8 cellular contexts compared by ENCODE assay signal in genomic region chr14:99481745-99482099, GRCh38. TPM values are rescaled to one million over a fixed set of nuclear protein-coding genes. Genes with fewer than 3 reads are reported as not detected.
DNase-seq lines count a peak whose midpoint lies in the region; ATAC-seq and TF ChIP-seq lines count a peak whose summit lies in the region.

No MANE protein-coding gene starts in this region.

- DNase-seq in CD14-positive monocyte (ENCODE audit: low spot score) = no peak
- peak; percentile 31 for DNase-seq in HFFc6
- DNase-seq in activated CD4-positive, alpha-beta T cell treated with anti-CD3 and anti-CD28 coated beads, Interleukin-2, amount 10 ng/mL, durations not matched to agents 24 days and 14 days = no peak
- DNase-seq in fibroblast of villous mesenchyme (ENCODE audit: low read depth) = peak; percentile 64
- peak; percentile 17 for DNase-seq in retina
- DNase-seq in posterior cingulate gyrus = no peak
- DNase-seq in HPDE6-E6E7 (ENCODE audit: extremely low spot score) = no peak

- TF ChIP-seq CTCF in CD14-positive monocyte (IDR thresholded peaks at IDR 0.05) (no peak), HFFc6 (IDR thresholded peaks at IDR 0.05) (no peak), fibroblast of villous mesenchyme (IDR thresholded peaks at IDR 0.05; ENCODE audit: insufficient read depth, low read depth, low read length) (peak; percentile 4)

- ATAC-seq in GM19463 (IDR thresholded peaks at IDR 0.05; ENCODE audit: unreplicated experiment) = no peak

- H3K27ac Mint-ChIP-seq in CD14-positive monocyte = peak overlapping the region; percentile 97 to 99 (median 98)
- H3K27ac Mint-ChIP-seq in HFFc6 = peak overlapping the region; percentile 99
- H3K27ac Mint-ChIP-seq in activated CD4-positive, alpha-beta T cell treated with anti-CD3 and anti-CD28 coated beads, Interleukin-2, amount 10 ng/mL, durations not matched to agents 24 days and 14 days = peak overlapping the region; percentile 98

- H3K36me3 Mint-ChIP-seq in CD14-positive monocyte = no peaks in the 10 kb centered on the region
- H3K36me3 Mint-ChIP-seq in HFFc6 (ENCODE audit: low read depth) = peaks cover 10% of the 10 kb centered on the region; the same call in 1 of the 2 replicates
- peaks cover 4% of the 10 kb centered on the region for H3K36me3 Mint-ChIP-seq in activated CD4-positive, alpha-beta T cell treated with anti-CD3 and anti-CD28 coated beads, Interleukin-2, amount 10 ng/mL, durations not matched to agents 24 days and 14 days (ENCODE audit: low read depth)

- H3K27me3 Mint-ChIP-seq in CD14-positive monocyte (ENCODE audit: low read depth in 3 of 3) = peaks cover 0 to 2% (median 0%) of the 10 kb centered on the region in 3 donors
- peaks cover 7% of the 10 kb centered on the region; the same call in 1 of the 2 replicates for H3K27me3 Mint-ChIP-seq in HFFc6 (ENCODE audit: insufficient read depth)
- no peaks in the 10 kb centered on the region for H3K27me3 Mint-ChIP-seq in activated CD4-positive, alpha-beta T cell treated with anti-CD3 and anti-CD28 coated beads, Interleukin-2, amount 10 ng/mL, durations not matched to agents 24 days and 14 days

- H3K9me3 Mint-ChIP-seq in CD14-positive monocyte (no peaks in the 10 kb centered on the region), HFFc6 (no peaks in the 10 kb centered on the region)
- no peaks in the 10 kb centered on the region for H3K9me3 Mint-ChIP-seq in activated CD4-positive, alpha-beta T cell treated with anti-CD3 and anti-CD28 coated beads, Interleukin-2, amount 10 ng/mL, durations not matched to agents 24 days and 14 days

- H3K4me3 Mint-ChIP-seq in CD14-positive monocyte (peak overlapping the region; percentile 95 to 97), HFFc6 (peak overlapping the region; percentile 99)
- H3K4me3 Mint-ChIP-seq in activated CD4-positive, alpha-beta T cell treated with anti-CD3 and anti-CD28 coated beads, Interleukin-2, amount 10 ng/mL, durations not matched to agents 24 days and 14 days = peak overlapping the region; percentile 98

- intact Hi-C loops in CD14-positive monocyte (cut with micrococcal nuclease) (loop anchor here in 1 of 2 donors (5.0 kb wide), 1 partner anchor 201 kb away; the partner anchor contains the start of gene CYP46A1), posterior cingulate gyrus (cut with DNase I) (no loop called here)
- intact Hi-C loops in activated CD4-positive, alpha-beta T cell treated with anti-CD3 and anti-CD28 coated beads, Interleukin-2, amount 10 ng/mL, durations not matched to agents 24 days and 14 days (cut with micrococcal nuclease) = loop anchor here (1.0 to 2.0 kb wide), 3 partner anchors 123 to 757 kb away; partner anchors contain the start of genes BCL11B, CCDC85C and YY1

- H3K4me1 Mint-ChIP-seq in CD14-positive monocyte = peaks cover 50% of the 10 kb centered on the region
- H3K4me1 Mint-ChIP-seq in HFFc6 (ENCODE audit: low read depth) = peaks cover 66% of the 10 kb centered on the region
- H3K4me1 Mint-ChIP-seq in activated CD4-positive, alpha-beta T cell treated with anti-CD3 and anti-CD28 coated beads, Interleukin-2, amount 10 ng/mL, durations not matched to agents 24 days and 14 days = peaks cover 46% of the 10 kb centered on the region

- H3K4me3 ChIP-seq in fibroblast of villous mesenchyme (ENCODE audit: low read depth, low read length) = peak overlapping the region; percentile 99

RNA-seq across cellular contexts. Expression of gene CCNK, which starts 0.5 kb away (rescaled TPM):
- 10 to 100 TPM in 1 of 2 donors, 1 to 10 TPM in 1; 7.7 to 14.7 TPM for polyA plus RNA-seq in CD14-positive monocyte
- 10 to 100 TPM; 74.9 to 93.1 (median 86.4) TPM for total RNA-seq in HFFc6 (2021; fragmentation: NEBNext Ultra II Directional; extraction: Animal tissue kit (Norgen Biotek cat#: 25700))
- 79.5 and 83.6 TPM in 2 replicates for total RNA-seq in activated CD4-positive, alpha-beta T cell treated with anti-CD3 and anti-CD28 coated beads, Interleukin-2, amount 10 ng/mL, durations not matched to agents 24 days and 14 days
- 20.9 and 38.4 TPM in 2 replicates for total RNA-seq in fibroblast of villous mesenchyme

RNA-seq across cellular contexts. Expression of gene SETD3, which starts 1.1 kb away (rescaled TPM):
- 10 to 100 TPM; 38.7 to 39.5 TPM for polyA plus RNA-seq in CD14-positive monocyte
- 10 to 100 TPM; 42.1 to 53.9 (median 47.0) TPM for total RNA-seq in HFFc6 (2021; fragmentation: NEBNext Ultra II Directional; extraction: Animal tissue kit (Norgen Biotek cat#: 25700))
- total RNA-seq in activated CD4-positive, alpha-beta T cell treated with anti-CD3 and anti-CD28 coated beads, Interleukin-2, amount 10 ng/mL, durations not matched to agents 24 days and 14 days = 57.9 and 59.0 TPM in 2 replicates
- 44.1 and 57.0 TPM in 2 replicates for total RNA-seq in fibroblast of villous mesenchyme

Comparison
In these comparisons a context has a peak if more than half of its experiments do, and no peak if none do; other contexts are left out.
1. DNase-seq: peak in HFFc6 (single experiment), fibroblast of villous mesenchyme (single experiment) and retina (single experiment); none in CD14-positive monocyte (single experiment), activated CD4-positive, alpha-beta T cell treated with anti-CD3 and anti-CD28 coated beads, Interleukin-2, amount 10 ng/mL, durations not matched to agents 24 days and 14 days (single experiment), posterior cingulate gyrus (0 of 10) and HPDE6-E6E7 (single experiment).
2. Peak in every context shown above with its lines, with median percentiles within 50 percentile points of each other: H3K27ac Mint-ChIP-seq and H3K4me3 Mint-ChIP-seq.